Comparison of ENCODE assay signal across 16 cellular contexts in the genomic region with DNA sequence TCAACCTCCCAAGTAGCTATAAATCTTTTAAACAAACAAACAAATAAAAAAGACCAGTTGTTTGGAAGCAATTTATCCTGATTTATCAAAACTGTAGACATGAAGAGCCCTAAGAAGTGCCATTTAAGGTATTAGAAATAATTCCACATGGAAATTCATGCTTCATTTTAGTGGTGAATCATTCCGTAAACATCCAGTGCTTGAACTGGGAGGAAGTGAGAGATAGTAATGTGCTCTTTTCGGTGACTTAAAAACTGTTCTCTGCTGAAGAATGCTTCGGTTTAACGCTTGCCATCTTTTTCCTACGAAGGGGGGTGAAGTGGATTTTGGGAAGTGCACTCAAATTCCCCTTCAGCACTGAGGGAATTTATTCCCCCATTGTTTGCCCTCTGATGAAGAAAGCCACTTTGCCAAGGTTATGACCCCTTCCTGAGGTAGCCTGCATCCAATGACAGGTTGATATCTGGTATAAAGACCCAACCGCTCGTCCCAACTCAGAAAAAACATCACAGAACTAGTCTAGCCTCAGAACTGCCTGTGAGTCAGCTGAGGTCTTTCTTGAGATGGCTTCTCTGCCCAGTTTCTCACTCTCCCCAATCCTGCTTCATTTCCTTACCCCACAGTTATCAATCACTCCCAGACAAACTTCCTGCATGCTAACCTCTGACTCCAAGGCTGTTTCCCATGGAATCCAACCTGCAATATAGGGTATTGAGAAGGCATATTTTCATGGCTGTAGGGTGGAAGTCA.
DNase-seq lines count a peak whose midpoint lies in the region; ATAC-seq and TF ChIP-seq lines count a peak whose summit lies in the region.
"Had no signal": no experiment of that assay in that cellular context is flagged by ENCODE, and none has a peak within 500 bp of the region (broad histone marks: within the 10 kb centered on the region; RNA-seq: fewer than 3 reads in every experiment).

No MANE protein-coding gene starts in this region.

- H3K4me3 ChIP-seq in aorta (ENCODE audit: low read length in 2 of 2) (no peak overlapping the region), body of pancreas (no peak overlapping the region)

- no peaks in the 10 kb centered on the region for H3K36me3 ChIP-seq in aorta (ENCODE audit: control insufficient read depth in 1 of 2, insufficient read depth in 2 of 2, low read length in 1 of 2)
- H3K36me3 ChIP-seq in body of pancreas (replicated peaks in 1 of 2; ENCODE audit: insufficient read depth in 1 of 2, low read depth in 2 of 2) = no peaks in the 10 kb centered on the region
- H3K36me3 ChIP-seq: WERI-Rb-1 had no signal

- DNase-seq in activated naive CD8-positive, alpha-beta T cell treated with anti-CD3 and anti-CD28 coated beads, Interleukin-2, amount 10 ng/mL, durations not matched to agents 7 days and 5 days = no peak
- DNase-seq in activated naive CD8-positive, alpha-beta T cell treated with anti-CD3 and anti-CD28 coated beads for 36 hours = no peak
- peak; percentile 87 for DNase-seq in amniotic epithelial cell (ENCODE audit: low read depth)
- DNase-seq in glomerular visceral epithelial cell (ENCODE audit: extremely low spot score) = peak; percentile 30
- DNase-seq in aorta = no peak
- no peak for DNase-seq in stimulated activated naive B cell treated with anti-CD40 and anti-IgM and Interleukin-4, amounts not matched to agents 10 μg/mL and 1 μg/mL and 100 μg/mL, for 72 hours
- no peak for DNase-seq in body of pancreas
- DNase-seq in nucleus accumbens (lab: John Stamatoyannopoulos, UW) = no peak
- DNase-seq: 8988T; cerebellar nuclear complex; GF-D8; GOT3; NCI-H2227 treated with DMSO at 0.1 percent for 48 hours; Right ventricle myocardium superior; stimulated activated CD8-positive, alpha-beta memory T cell treated with anti-CD3 and anti-CD28 coated beads, Interleukin-4, amount 100 ng/mL, for 48 hours; WERI-Rb-1 had no signal

- ATAC-seq in activated naive CD8-positive, alpha-beta T cell treated with anti-CD3 and anti-CD28 coated beads, Interleukin-2, amount 10 ng/mL, durations not matched to agents 7 days and 5 days (ENCODE audit: low read depth) = no peak
- ATAC-seq in aorta (ENCODE audit: low FRiP score) = no peak
- no peak for ATAC-seq in stimulated activated naive B cell treated with anti-CD40 and anti-IgM and Interleukin-4, amounts not matched to agents 10 μg/mL and 1 μg/mL and 100 μg/mL, for 72 hours (replicated peaks)
- ATAC-seq in body of pancreas = no peak

- intact Hi-C loops in aorta (cut with DNase I) (no loop called here), body of pancreas (cut with DNase I) (no loop called here)

- H3K4me1 ChIP-seq in aorta (ENCODE audit: control insufficient read depth in 1 of 2, insufficient read depth in 2 of 2, low read length in 2 of 2) (no peaks in the 10 kb centered on the region), body of pancreas (no peaks in the 10 kb centered on the region)

- H3K27ac ChIP-seq in aorta (ENCODE audit: low read depth in 1 of 2, low read length in 2 of 2) = peak overlapping the region; percentile 73 to 96
- H3K27ac ChIP-seq in body of pancreas = no peak overlapping the region
- H3K27ac ChIP-seq: WERI-Rb-1 had no signal

- no peaks in the 10 kb centered on the region for H3K9me3 ChIP-seq in aorta (ENCODE audit: control insufficient read depth, low read length)
- no peaks in the 10 kb centered on the region for H3K9me3 ChIP-seq in body of pancreas

- no peaks in the 10 kb centered on the region for H3K27me3 Mint-ChIP-seq in activated naive CD8-positive, alpha-beta T cell treated with anti-CD3 and anti-CD28 coated beads, Interleukin-2, amount 10 ng/mL, durations not matched to agents 7 days and 5 days
- no peaks in the 10 kb centered on the region for H3K27me3 Mint-ChIP-seq in activated naive CD8-positive, alpha-beta T cell treated with anti-CD3 and anti-CD28 coated beads for 36 hours
- no peaks in the 10 kb centered on the region for H3K27me3 Mint-ChIP-seq in stimulated activated naive B cell treated with anti-CD40 and anti-IgM and Interleukin-4, amounts not matched to agents 10 μg/mL and 1 μg/mL and 100 μg/mL, for 72 hours

- WGBS in aorta, 2 donors = 34 to 35% methylated on average over 7 of the region's 7 CpGs
- WGBS in body of pancreas, 2 donors = 87 to 90% methylated on average over 7 of the region's 7 CpGs

- TF ChIP-seq POLR2A in body of pancreas (IDR thresholded peaks at IDR 0.05) = no peak

- peaks cover 34% of the 10 kb centered on the region for H3K4me1 Mint-ChIP-seq in activated naive CD8-positive, alpha-beta T cell treated with anti-CD3 and anti-CD28 coated beads, Interleukin-2, amount 10 ng/mL, durations not matched to agents 7 days and 5 days
- H3K4me1 Mint-ChIP-seq in activated naive CD8-positive, alpha-beta T cell treated with anti-CD3 and anti-CD28 coated beads for 36 hours = peaks cover 43% of the 10 kb centered on the region
- no peaks in the 10 kb centered on the region for H3K4me1 Mint-ChIP-seq in stimulated activated naive B cell treated with anti-CD40 and anti-IgM and Interleukin-4, amounts not matched to agents 10 μg/mL and 1 μg/mL and 100 μg/mL, for 72 hours

- H3K9me3 Mint-ChIP-seq in activated naive CD8-positive, alpha-beta T cell treated with anti-CD3 and anti-CD28 coated beads, Interleukin-2, amount 10 ng/mL, durations not matched to agents 7 days and 5 days = peaks cover 5% of the 10 kb centered on the region
- H3K9me3 Mint-ChIP-seq in activated naive CD8-positive, alpha-beta T cell treated with anti-CD3 and anti-CD28 coated beads for 36 hours = peaks cover 28% of the 10 kb centered on the region
- peaks cover 19 to 20% of the 10 kb centered on the region in 2 donors for H3K9me3 Mint-ChIP-seq in stimulated activated naive B cell treated with anti-CD40 and anti-IgM and Interleukin-4, amounts not matched to agents 10 μg/mL and 1 μg/mL and 100 μg/mL, for 72 hours

- peaks cover 34% of the 10 kb centered on the region for H3K36me3 Mint-ChIP-seq in activated naive CD8-positive, alpha-beta T cell treated with anti-CD3 and anti-CD28 coated beads, Interleukin-2, amount 10 ng/mL, durations not matched to agents 7 days and 5 days
- H3K36me3 Mint-ChIP-seq in activated naive CD8-positive, alpha-beta T cell treated with anti-CD3 and anti-CD28 coated beads for 36 hours = peaks cover 31% of the 10 kb centered on the region
- H3K36me3 Mint-ChIP-seq in stimulated activated naive B cell treated with anti-CD40 and anti-IgM and Interleukin-4, amounts not matched to agents 10 μg/mL and 1 μg/mL and 100 μg/mL, for 72 hours = peaks cover 0 to 3% of the 10 kb centered on the region in 2 donors

- POLR2A ChIA-PET in activated naive CD8-positive, alpha-beta T cell treated with anti-CD3 and anti-CD28 coated beads, Interleukin-2, amount 10 ng/mL, durations not matched to agents 7 days and 5 days (lab: Charles Lee) = no interaction called here

- no peak for TF ChIP-seq CTCF in body of pancreas (IDR thresholded peaks at IDR 0.05)

- H3K4me3 Mint-ChIP-seq in activated naive CD8-positive, alpha-beta T cell treated with anti-CD3 and anti-CD28 coated beads, Interleukin-2, amount 10 ng/mL, durations not matched to agents 7 days and 5 days = no peak overlapping the region
- H3K4me3 Mint-ChIP-seq in activated naive CD8-positive, alpha-beta T cell treated with anti-CD3 and anti-CD28 coated beads for 36 hours = no peak overlapping the region
- H3K4me3 Mint-ChIP-seq in stimulated activated naive B cell treated with anti-CD40 and anti-IgM and Interleukin-4, amounts not matched to agents 10 μg/mL and 1 μg/mL and 100 μg/mL, for 72 hours = no peak overlapping the region

- H3K27me3 ChIP-seq in aorta (ENCODE audit: control insufficient read depth in 1 of 2, insufficient read depth in 2 of 2, low read length in 1 of 2) (no peaks in the 10 kb centered on the region), body of pancreas (no peaks in the 10 kb centered on the region)

- peak overlapping the region; percentile 47 for H3K27ac Mint-ChIP-seq in activated naive CD8-positive, alpha-beta T cell treated with anti-CD3 and anti-CD28 coated beads, Interleukin-2, amount 10 ng/mL, durations not matched to agents 7 days and 5 days
- H3K27ac Mint-ChIP-seq in activated naive CD8-positive, alpha-beta T cell treated with anti-CD3 and anti-CD28 coated beads for 36 hours = no peak overlapping the region
- H3K27ac Mint-ChIP-seq in stimulated activated naive B cell treated with anti-CD40 and anti-IgM and Interleukin-4, amounts not matched to agents 10 μg/mL and 1 μg/mL and 100 μg/mL, for 72 hours = no peak overlapping the region

Comparison
In these comparisons a context has a peak if more than half of its experiments do, and no peak if none do; other contexts are left out.
1. DNase-seq: peak in amniotic epithelial cell (single experiment) and glomerular visceral epithelial cell (single experiment); none in activated naive CD8-positive, alpha-beta T cell treated with anti-CD3 and anti-CD28 coated beads, Interleukin-2, amount 10 ng/mL, durations not matched to agents 7 days and 5 days (single experiment), activated naive CD8-positive, alpha-beta T cell treated with anti-CD3 and anti-CD28 coated beads for 36 hours (single experiment), aorta (0 of 2), stimulated activated naive B cell treated with anti-CD40 and anti-IgM and Interleukin-4, amounts not matched to agents 10 μg/mL and 1 μg/mL and 100 μg/mL, for 72 hours (single experiment), body of pancreas (0 of 4) and nucleus accumbens (0 of 56).
2. H3K27ac ChIP-seq: peak in aorta (2 of 2); none in body of pancreas (0 of 4).